ENCODE assay signal across 2 cellular contexts in genomic region chr13:109180905-109181425, GRCh38.
TF ChIP-seq lines count a peak whose summit lies in the region.

No MANE protein-coding gene starts in this region.

TF ChIP-seq in GM23338, 12 proteins besides CTCF, POLR2A, EP300 and RAD21 (continued from another document):
- TF ChIP-seq ZNF462 (CRISPR knock-in tag; IDR thresholded peaks at IDR 0.05) (no peak), CREB1 (CRISPR knock-in tag; IDR thresholded peaks at IDR 0.05; ENCODE audit: low read depth) (0 out of 2 replicates have a peak, but pooled peaks have one; percentile 2), STAT1 (IDR thresholded peaks at IDR 0.05; ENCODE audit: unreplicated experiment) (no peak), POLR2AphosphoS5 (IDR thresholded peaks at IDR 0.05; ENCODE audit: low read depth) (no peak), JUNB (IDR thresholded peaks at IDR 0.05; ENCODE audit: unreplicated experiment) (no peak), EZH2phosphoT487 (IDR thresholded peaks at IDR 0.05; ENCODE audit: unreplicated experiment) (no peak), ZNF114 (CRISPR knock-in tag; IDR thresholded peaks at IDR 0.05) (no peak), ETS1 (IDR thresholded peaks at IDR 0.05) (0 out of 2 replicates have a peak, but pooled peaks have one; percentile 54), NANOG (IDR thresholded peaks at IDR 0.05; ENCODE audit: borderline replicate concordance) (peak; percentile 87), EZH2 (IDR thresholded peaks at IDR 0.05; ENCODE audit: low read depth, unreplicated experiment) (no peak), ZNF331 (CRISPR knock-in tag; IDR thresholded peaks at IDR 0.05; ENCODE audit: low read depth) (no peak)

TF ChIP-seq in SK-N-SH, 30 proteins besides CTCF, POLR2A, EP300 and RAD21 (continued from another document):
- TF ChIP-seq, protein P1, sequence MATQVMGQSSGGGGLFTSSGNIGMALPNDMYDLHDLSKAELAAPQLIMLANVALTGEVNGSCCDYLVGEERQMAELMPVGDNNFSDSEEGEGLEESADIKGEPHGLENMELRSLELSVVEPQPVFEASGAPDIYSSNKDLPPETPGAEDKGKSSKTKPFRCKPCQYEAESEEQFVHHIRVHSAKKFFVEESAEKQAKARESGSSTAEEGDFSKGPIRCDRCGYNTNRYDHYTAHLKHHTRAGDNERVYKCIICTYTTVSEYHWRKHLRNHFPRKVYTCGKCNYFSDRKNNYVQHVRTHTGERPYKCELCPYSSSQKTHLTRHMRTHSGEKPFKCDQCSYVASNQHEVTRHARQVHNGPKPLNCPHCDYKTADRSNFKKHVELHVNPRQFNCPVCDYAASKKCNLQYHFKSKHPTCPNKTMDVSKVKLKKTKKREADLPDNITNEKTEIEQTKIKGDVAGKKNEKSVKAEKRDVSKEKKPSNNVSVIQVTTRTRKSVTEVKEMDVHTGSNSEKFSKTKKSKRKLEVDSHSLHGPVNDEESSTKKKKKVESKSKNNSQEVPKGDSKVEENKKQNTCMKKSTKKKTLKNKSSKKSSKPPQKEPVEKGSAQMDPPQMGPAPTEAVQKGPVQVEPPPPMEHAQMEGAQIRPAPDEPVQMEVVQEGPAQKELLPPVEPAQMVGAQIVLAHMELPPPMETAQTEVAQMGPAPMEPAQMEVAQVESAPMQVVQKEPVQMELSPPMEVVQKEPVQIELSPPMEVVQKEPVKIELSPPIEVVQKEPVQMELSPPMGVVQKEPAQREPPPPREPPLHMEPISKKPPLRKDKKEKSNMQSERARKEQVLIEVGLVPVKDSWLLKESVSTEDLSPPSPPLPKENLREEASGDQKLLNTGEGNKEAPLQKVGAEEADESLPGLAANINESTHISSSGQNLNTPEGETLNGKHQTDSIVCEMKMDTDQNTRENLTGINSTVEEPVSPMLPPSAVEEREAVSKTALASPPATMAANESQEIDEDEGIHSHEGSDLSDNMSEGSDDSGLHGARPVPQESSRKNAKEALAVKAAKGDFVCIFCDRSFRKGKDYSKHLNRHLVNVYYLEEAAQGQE (IDR thresholded peaks at IDR 0.05; ENCODE audit: low read depth, low read length), result no peak
- TF ChIP-seq GABPA (IDR thresholded peaks at IDR 0.05; ENCODE audit: low read depth) (no peak), ZBTB33 (IDR thresholded peaks at IDR 0.05; ENCODE audit: borderline replicate concordance, low read depth) (no peak), TCF12 (IDR thresholded peaks at IDR 0.05) (peak; percentile 58)
